In genomic region chr6:90431521-90432407, GRCh38 we compare ENCODE assay signal across 23 cellular contexts.
"Had no signal": no experiment of that assay in that cellular context is flagged by ENCODE, and none has a peak within 500 bp of the region (broad histone marks: within the 10 kb centered on the region; RNA-seq: fewer than 3 reads in every experiment).

No MANE protein-coding gene starts in this region.

- H3K27ac ChIP-seq: SK-N-MC, WERI-Rb-1 had no signal

- H3K4me3 ChIP-seq: SK-N-MC had no signal

- H3K36me3 ChIP-seq: WERI-Rb-1 had no signal

- DNase-seq: activated CD4-positive, alpha-beta T cell treated with anti-CD3 and anti-CD28 coated beads for 4 hours; activated CD8-positive, alpha-beta memory T cell treated with anti-CD3 and anti-CD28 coated beads, Interleukin-2, amount 50 U/mL, for 4 hours; activated CD8-positive, alpha-beta T cell treated with anti-CD3 and anti-CD28 coated beads for 36 hours; activated gamma-delta T cell treated with Interleukin-2 at 50 U/mL for 16 hours; activated naive CD4-positive, alpha-beta T cell treated with anti-CD3 and anti-CD28 coated beads, Interleukin-2, amount 50 U/mL, for 16 hours; activated T-cell treated with anti-CD3 and anti-CD28 coated beads, Interleukin-2, amount 50 U/mL, for 72 hours; aorta; Karpas-422; MM.1S; NCI-H1105 treated with DMSO at 0.1 percent for 48 hours; NCI-H1436 treated with DMSO at 0.1 percent for 48 hours; NCI-H187; NCI-H2081; NCI-H526; NCI-H82; NK-92 treated with Interleukin-12 subunit alpha and Interleukin-12 subunit beta, amount 100 ng/mL, for 24 hours; OCI-M1; RPMI8226; T-cell; T-helper 2 cell; T1000; WERI-Rb-1 had no signal
